ENCODE assay signal across 17 cellular contexts in genomic region chr14:103765526-103765925, GRCh38.
"Had no signal": no experiment of that assay in that cellular context is flagged by ENCODE, and none has a peak within 500 bp of the region (broad histone marks: within the 10 kb centered on the region; RNA-seq: fewer than 3 reads in every experiment).

No MANE protein-coding gene starts in this region.

- H3K27me3 Mint-ChIP-seq: natural killer cell treated with Interleukin-12 subunit alpha and Interleukin-12 subunit beta and Interleukin-15 and Interleukin-18, amount 100 ng/mL, for 72 hours had no signal

- H3K27ac Mint-ChIP-seq: mesothelial cell of epicardium; natural killer cell treated with Interleukin-12 subunit alpha and Interleukin-12 subunit beta and Interleukin-15 and Interleukin-18, amount 100 ng/mL, for 72 hours; neural progenitor cell had no signal

- H3K4me3 Mint-ChIP-seq: mesothelial cell of epicardium; natural killer cell treated with Interleukin-12 subunit alpha and Interleukin-12 subunit beta and Interleukin-15 and Interleukin-18, amount 100 ng/mL, for 72 hours; neural progenitor cell had no signal

- ATAC-seq: foreskin keratinocyte; natural killer cell treated with Interleukin-12 subunit alpha and Interleukin-12 subunit beta and Interleukin-15 and Interleukin-18, amount 100 ng/mL, for 72 hours; right cardiac atrium; stimulated activated naive CD8-positive, alpha-beta T cell treated with anti-CD3 and anti-CD28 coated beads, Interleukin-15, Interleukin-2, amounts not matched to agents 100 U/mL and 50 U/mL, for 24 hours; upper lobe of right lung had no signal

- DNase-seq: caudate nucleus; effector memory CD4-positive, alpha-beta T cell; erythroblast; foreskin keratinocyte; head of caudate nucleus; mammary epithelial cell; nucleus accumbens; ovary; right cardiac atrium; small intestine; stimulated activated CD4-positive, alpha-beta T cell treated with anti-CD3 and anti-CD28 coated beads, Interleukin-12 subunit alpha, Interleukin-12 subunit beta, amount 100 ng/mL, for 4 hours; stimulated activated naive CD8-positive, alpha-beta T cell treated with anti-CD3 and anti-CD28 coated beads, Interleukin-15, Interleukin-2, amounts not matched to agents 100 U/mL and 50 U/mL, for 24 hours; tibial artery; upper lobe of right lung had no signal

- H3K9me3 Mint-ChIP-seq: mesothelial cell of epicardium; natural killer cell treated with Interleukin-12 subunit alpha and Interleukin-12 subunit beta and Interleukin-15 and Interleukin-18, amount 100 ng/mL, for 72 hours had no signal
